8 cellular contexts compared by ENCODE assay signal in the genomic region with DNA sequence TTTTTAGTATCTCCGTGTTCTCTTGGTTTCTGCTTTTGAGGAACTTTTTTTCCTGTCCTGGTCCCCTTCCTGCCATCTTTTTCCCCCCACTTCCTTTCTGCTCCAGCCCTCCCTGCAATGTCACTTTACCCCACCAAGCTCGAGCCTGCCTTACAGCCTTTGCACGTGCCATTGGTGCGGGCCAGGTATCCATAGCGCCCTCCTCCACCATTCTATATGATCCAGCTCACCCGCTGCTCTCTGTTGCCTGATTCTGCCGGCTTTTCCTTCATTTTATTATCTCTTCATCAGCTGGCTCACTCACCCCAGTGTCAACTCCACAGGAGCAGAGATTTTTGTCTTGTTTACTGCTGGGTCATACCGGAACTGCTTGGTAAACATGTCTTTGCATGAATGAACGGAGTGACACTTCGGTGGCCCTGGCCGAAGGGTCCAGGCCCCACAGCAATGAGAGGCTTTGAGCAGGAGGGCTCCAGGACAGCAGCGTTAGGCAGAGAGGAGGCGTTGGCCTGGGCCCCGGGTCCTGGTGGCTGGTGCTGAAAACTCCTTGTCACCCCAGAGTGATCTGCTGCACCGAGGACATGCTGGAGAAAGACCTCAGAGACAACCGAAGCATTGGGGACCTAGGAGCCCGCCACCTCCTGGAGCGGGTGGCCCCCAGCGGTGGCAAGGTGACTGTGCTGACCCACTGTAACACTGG. TPM values are rescaled to one million over a fixed set of nuclear protein-coding genes. Genes with fewer than 3 reads are reported as not detected.
A peak's percentile ranks its signal among the peaks of the same experiment; 100 is the strongest.
DNase-seq lines count a peak whose midpoint lies in the region; ATAC-seq and TF ChIP-seq lines count a peak whose summit lies in the region.

No MANE protein-coding gene starts in this region.

- H3K27me3 Mint-ChIP-seq in CD8-positive, alpha-beta T cell (ENCODE audit: low read depth): no peaks in the 10 kb centered on the region
- H3K27me3 Mint-ChIP-seq in neural crest cell (ENCODE audit: low read depth): no peaks in the 10 kb centered on the region

- H3K27ac ChIP-seq in CD8-positive, alpha-beta T cell (ENCODE audit: low read depth, low read length): no peak overlapping the region
- peak overlapping the region in 55 of 59 donors; percentile 1 to 86 (median 68) for H3K27ac ChIP-seq in dorsolateral prefrontal cortex

- H3K4me1 Mint-ChIP-seq in CD8-positive, alpha-beta T cell (ENCODE audit: low read depth): peaks cover 17% of the 10 kb centered on the region
- H3K4me1 Mint-ChIP-seq in neural crest cell: peaks cover 12% of the 10 kb centered on the region

- POLR2A ChIA-PET in CD8-positive, alpha-beta T cell (lab: Charles Lee): interaction anchor here (0.5 to 1.6 kb wide), 6 partner anchors 9 to 266 kb away, joined by 3 to 12 read pairs (median 4); a partner anchor contains a TSS

- H3K4me1 ChIP-seq in CD8-positive, alpha-beta T cell (ENCODE audit: insufficient read depth, low read length): peaks cover 15% of the 10 kb centered on the region

- H3K4me3 ChIP-seq in CD8-positive, alpha-beta T cell (ENCODE audit: low read depth, low read length): peak overlapping the region; percentile 52
- H3K4me3 ChIP-seq in NB4 (ENCODE audit: low read depth, low read length): peak overlapping the region; percentile 65
- peak overlapping the region; percentile 53 to 87 (median 78) for H3K4me3 ChIP-seq in dorsolateral prefrontal cortex

- no peaks in the 10 kb centered on the region for H3K27me3 ChIP-seq in CD8-positive, alpha-beta T cell (ENCODE audit: insufficient read depth, low read length)
- H3K27me3 ChIP-seq in dorsolateral prefrontal cortex: no peaks in the 10 kb centered on the region

- H3K4me3 Mint-ChIP-seq in CD8-positive, alpha-beta T cell: peak overlapping the region; percentile 89
- H3K4me3 Mint-ChIP-seq in neural crest cell: peak overlapping the region; percentile 93

- H3K9me3 ChIP-seq in CD8-positive, alpha-beta T cell (ENCODE audit: low read length): no peaks in the 10 kb centered on the region

- no peak for TF ChIP-seq POLR2A in NB4 (IDR thresholded peaks at IDR 0.05; ENCODE audit: extremely low read depth, insufficient read length)

- peaks cover 3% of the 10 kb centered on the region for H3K36me3 ChIP-seq in CD8-positive, alpha-beta T cell (ENCODE audit: insufficient read depth, low read length)

- CTCF ChIA-PET in CD8-positive, alpha-beta T cell (lab: Charles Lee): interaction anchor here (1.1 to 1.5 kb wide), 2 partner anchors 19 to 97 kb away, joined by 3 read pairs; no protein-coding TSS in a partner anchor

- in situ Hi-C loops in ACHN (cut with HindIII; ENCODE audit: low pct_ligation_motif_present, low pct_unique_long_range_greater_than_20kb, low sequenced_read_pairs): no loop called here

- peak overlapping the region; percentile 84 for H3K27ac Mint-ChIP-seq in CD8-positive, alpha-beta T cell
- H3K27ac Mint-ChIP-seq in neural crest cell (ENCODE audit: unreplicated experiment): no peak overlapping the region

- no peak for TF ChIP-seq CTCF in CD8-positive, alpha-beta T cell (IDR thresholded peaks at IDR 0.05)
- TF ChIP-seq CTCF in NB4 (IDR thresholded peaks at IDR 0.05; ENCODE audit: low read depth, low read length) (no peak), dorsolateral prefrontal cortex (IDR thresholded peaks at IDR 0.05 in 54 of 56, conservative IDR thresholded peaks at IDR 0.05 in 2 of 56; ENCODE audit: low read depth in 1 of 56, partially characterized antibody in 56 of 56) (no peak), neural crest cell (conservative IDR thresholded peaks at IDR 0.05) (no peak)

- intact Hi-C loops in CD8-positive, alpha-beta T cell (cut with DNase I, micrococcal nuclease): no loop called here
- intact Hi-C loops in dorsolateral prefrontal cortex (cut with DNase I): no loop called here

- H3K36me3 Mint-ChIP-seq in CD8-positive, alpha-beta T cell: peaks cover 37% of the 10 kb centered on the region
- peaks cover 10% of the 10 kb centered on the region for H3K36me3 Mint-ChIP-seq in neural crest cell (ENCODE audit: low read depth)

- no peak for ATAC-seq in CD8-positive, alpha-beta T cell
- no peak for ATAC-seq in GM21825 (IDR thresholded peaks at IDR 0.05; ENCODE audit: unreplicated experiment)

- no peak for DNase-seq in CD8-positive, alpha-beta T cell
- no peak for DNase-seq in NB4 (ENCODE audit: low read depth)
- DNase-seq in dorsolateral prefrontal cortex: no peak
- DNase-seq in neural crest cell (ENCODE audit: low read depth, low spot score): no peak
- DNase-seq in GM19240 (ENCODE audit: insufficient read length, low spot score): no peak
- no peak for DNase-seq in ACHN
- no peak for DNase-seq in NCI-H2227 treated with DMSO at 0.1 percent for 48 hours (lab: John Stamatoyannopoulos, UW)

- H3K9me3 Mint-ChIP-seq in CD8-positive, alpha-beta T cell: no peaks in the 10 kb centered on the region
- H3K9me3 Mint-ChIP-seq in neural crest cell: no peaks in the 10 kb centered on the region

RNA-seq across cellular contexts. Expression of a gene that starts 1.2 kb away (rescaled TPM):
- 10 to 100 TPM; 14.3 to 14.8 TPM for total RNA-seq in CD8-positive, alpha-beta T cell
- total RNA-seq in dorsolateral prefrontal cortex: 10 to 100 TPM; 17.0 to 55.8 (median 33.9) TPM
- 24.0 TPM in 2 replicates for total RNA-seq in neural crest cell

RNA-seq across cellular contexts. Expression of a gene that starts 8.7 kb away (rescaled TPM):
- total RNA-seq in CD8-positive, alpha-beta T cell: 100 to 1,000 TPM; 116 TPM
- 100 to 1,000 TPM in 2 of 120 experiments, 10 to 100 TPM in 118; 44.9 to 112 (median 67.3) TPM for total RNA-seq in dorsolateral prefrontal cortex
- 89.1 and 111 TPM in 2 replicates for total RNA-seq in neural crest cell

RNA-seq across cellular contexts. Expression of a gene that starts 29.7 kb away (rescaled TPM):
- 1 to 10 TPM; 4.1 to 5.0 TPM for total RNA-seq in CD8-positive, alpha-beta T cell
- total RNA-seq in dorsolateral prefrontal cortex (1 to 10 TPM; 4.0 to 10.0 (median 6.6) TPM), neural crest cell (19.3 and 19.9 TPM in 2 replicates)
